ENCODE assay signal across 10 cellular contexts in genomic region chr21:18382934-18383333, GRCh38. TPM values are rescaled to one million over a fixed set of nuclear protein-coding genes. Genes with fewer than 3 reads are reported as not detected.
A peak's percentile ranks its signal among the peaks of the same experiment; 100 is the strongest.
DNase-seq lines count a peak whose midpoint lies in the region; FAIRE-seq and TF ChIP-seq lines count a peak whose summit lies in the region.
"Not testable (repeated sequence)": the region's sequence is repeated elsewhere in the genome, so short reads cannot be mapped to it uniquely, and the experiment has no call there.
"Had no signal": no experiment of that assay in that cellular context is flagged by ENCODE, and none has a peak within 500 bp of the region (broad histone marks: within the 10 kb centered on the region; RNA-seq: fewer than 3 reads in every experiment).

No MANE protein-coding gene starts in this region.

- intact Hi-C loops in OCI-LY7 (cut with micrococcal nuclease; ENCODE audit: unreplicated experiment), result loop anchor here (1.0 to 2.0 kb wide), 3 partner anchors 60 to 83 kb away; no protein-coding TSS in a partner anchor

- not testable (repeated sequence) for H3K4me3 ChIP-seq in OCI-LY7 (ENCODE audit: low read depth, low read length, poor library complexity, severe bottlenecking); astrocyte of the spinal cord (ENCODE audit: low read depth, low read length); skeletal muscle cell (ENCODE audit: low read depth, low read length)

- FAIRE-seq in HTR-8/SVneo (lab: Jason Lieb, UNC), result not testable (repeated sequence)

- POLR2A ChIA-PET in OCI-LY7 (lab: Charles Lee), result interaction anchor here (0.6 to 1.4 kb wide), 3 partner anchors 9 to 60 kb away, joined by 3 to 8 read pairs (median 6); no protein-coding TSS in a partner anchor

- not testable (repeated sequence) for H3K36me3 ChIP-seq in OCI-LY7 (ENCODE audit: insufficient read depth, low read length)

- peak overlapping the region; percentile 57; the same call in 1 of the 2 replicates for H2AFZ ChIP-seq in OCI-LY7 (ENCODE audit: low read length)

- TF ChIP-seq CTCF in OCI-LY7 (conservative IDR thresholded peaks at IDR 0.05; ENCODE audit: low read length); astrocyte of the spinal cord (IDR thresholded peaks at IDR 0.05; ENCODE audit: low read depth, low read length): not testable (repeated sequence)

- H3K9me2 ChIP-seq in OCI-LY7 (ENCODE audit: insufficient read depth, low read length), result not testable (repeated sequence)

- peaks cover 11% of the 10 kb centered on the region; the same call in 1 of the 2 replicates for H3K9me3 ChIP-seq in OCI-LY7 (ENCODE audit: low read length)

- H3K4me2 ChIP-seq in OCI-LY7 (ENCODE audit: low read length), result not testable (repeated sequence)

- not testable (repeated sequence) for BruUV-seq in OCI-LY7 (replicated peaks; lab: Mats Ljungman, UMichigan)

- H4K20me1 ChIP-seq in OCI-LY7 (ENCODE audit: insufficient read depth, low read length), result not testable (repeated sequence)

- in situ Hi-C loops in astrocyte of the spinal cord (cut with HindIII; ENCODE audit: low sequenced_read_pairs), result not testable (repeated sequence)

- DNase-seq in HTR-8/SVneo (ENCODE audit: insufficient read length, low spot score) (peak; percentile 17), amniotic epithelial cell (ENCODE audit: low read depth) (peak; percentile 2), astrocyte of the spinal cord (ENCODE audit: low read depth, low spot score) (peak; percentile 22), glomerular visceral epithelial cell (ENCODE audit: extremely low spot score) (peak; percentile 59), skeletal muscle cell (ENCODE audit: low read depth) (peak; percentile 12)
- DNase-seq in OCI-LY7 (ENCODE audit: low spot score), result not testable (repeated sequence)

- peaks cover 36% of the 10 kb centered on the region for H3K4me1 ChIP-seq in OCI-LY7 (ENCODE audit: insufficient read depth, low read length, poor library complexity, severe bottlenecking)

- H3K79me2 ChIP-seq in OCI-LY7 (ENCODE audit: insufficient read depth, low read depth, low read length), result not testable (repeated sequence)

- peak overlapping the region; percentile 86 for H3K27ac ChIP-seq in OCI-LY7 (ENCODE audit: low read depth, low read length, poor library complexity, severe bottlenecking)

- CTCF ChIA-PET in OCI-LY7 (lab: Charles Lee; ENCODE audit: unreplicated experiment), result not testable (repeated sequence)

RNA-seq across cellular contexts. Expression of gene TMPRSS15, which starts 20.7 kb away (rescaled TPM):
- 0.03 and 0.33 TPM in 2 replicates for total RNA-seq in OCI-LY7 (2014; rRNA removed; shearing (Covaris generic))
- total RNA-seq in OCI-LY7 (2022), result 0.13 and 0.48 TPM in 2 replicates
- total RNA-seq: Caco-2; CD4-positive, alpha-beta T cell; GM23248; HT-29 had no signal
